2 cellular contexts compared by ENCODE assay signal in the genomic region with DNA sequence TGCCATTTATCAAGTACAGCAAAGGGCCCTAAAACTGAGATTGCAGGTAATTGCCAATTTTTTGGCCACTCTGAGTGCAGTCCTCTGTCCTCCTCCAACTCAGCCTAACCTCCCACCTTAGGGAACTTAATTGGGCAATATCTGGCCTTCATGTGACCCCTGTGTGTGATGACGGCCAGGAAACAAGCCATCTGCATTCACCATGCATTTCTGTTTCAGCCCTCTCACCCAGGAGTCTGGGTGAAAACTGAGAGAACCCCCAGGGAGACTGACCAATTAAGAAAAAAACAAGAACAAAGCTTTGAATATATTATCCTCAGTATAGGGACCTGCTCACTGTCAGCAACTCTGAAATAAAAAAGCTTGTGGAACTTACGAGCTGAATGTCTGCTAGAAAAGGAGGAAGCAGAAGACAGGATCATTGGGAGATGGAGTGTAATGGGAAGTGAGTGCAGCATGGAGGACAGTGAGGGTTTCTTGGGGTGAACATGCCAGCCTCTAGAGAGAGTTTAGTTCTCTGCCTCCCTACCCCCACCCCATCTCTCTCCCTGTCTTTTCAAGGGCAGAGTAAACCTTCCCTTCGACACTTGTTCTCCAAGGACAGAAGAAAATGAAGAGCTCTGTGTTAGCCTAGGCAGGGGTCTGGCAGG.
TF ChIP-seq lines count a peak whose summit lies in the region.

No MANE protein-coding gene starts in this region.

TF ChIP-seq in IMR-90, 13 proteins besides CTCF, POLR2A, EP300 and RAD21:
- TF ChIP-seq MAZ (IDR thresholded peaks at IDR 0.05; ENCODE audit: borderline replicate concordance, low read depth, low read length) (no peak), CEBPB (IDR thresholded peaks at IDR 0.05; ENCODE audit: low read depth, low read length) (0 out of 2 replicates have a peak, but pooled peaks have one; percentile 4)
TF ChIP-seq in IMR-90: peak in this region for 1.

TF ChIP-seq in H1, 55 proteins besides CTCF, POLR2A, EP300 and RAD21:
- no peak for TF ChIP-seq CREB1 (IDR thresholded peaks at IDR 0.05)
- no peak for TF ChIP-seq SIN3A (conservative IDR thresholded peaks at IDR 0.05 in 1 of 2, IDR thresholded peaks at IDR 0.05 in 1 of 2; ENCODE audit: low read depth in 1 of 2, low read length in 2 of 2)
- no peak for TF ChIP-seq BCL11A (IDR thresholded peaks at IDR 0.05; ENCODE audit: low read depth in 2 of 2, low read length in 2 of 2)
- peak; percentile 72 for TF ChIP-seq CEBPB (IDR thresholded peaks at IDR 0.05; ENCODE audit: low read depth, low read length)
- TF ChIP-seq RXRA (IDR thresholded peaks at IDR 0.05; ENCODE audit: insufficient read depth, low read depth, low read length) = no peak
- no peak for TF ChIP-seq HDAC6 (IDR thresholded peaks at IDR 0.05; ENCODE audit: low read depth, low read length)
